ENCODE assay signal across 8 cellular contexts in genomic region chr5:10627185-10628115, GRCh38.
DNase-seq lines count a peak whose midpoint lies in the region; ATAC-seq lines count a peak whose summit lies in the region.

No MANE protein-coding gene starts in this region.

- peak overlapping the region; percentile 84 for H3K27ac Mint-ChIP-seq in activated CD4-positive, alpha-beta T cell treated with anti-CD3 and anti-CD28 coated beads, Interleukin-2, amount 10 ng/mL, durations not matched to agents 24 days and 14 days

- intact Hi-C loops in activated CD4-positive, alpha-beta T cell treated with anti-CD3 and anti-CD28 coated beads, Interleukin-2, amount 10 ng/mL, durations not matched to agents 24 days and 14 days (cut with micrococcal nuclease), result loop anchor here (1.0 kb wide), 3 partner anchors 32 to 343 kb away; no protein-coding TSS in a partner anchor

- peaks cover 16% of the 10 kb centered on the region for H3K36me3 Mint-ChIP-seq in activated CD4-positive, alpha-beta T cell treated with anti-CD3 and anti-CD28 coated beads, Interleukin-2, amount 10 ng/mL, durations not matched to agents 24 days and 14 days (ENCODE audit: low read depth)

- ATAC-seq in HG03457 (IDR thresholded peaks at IDR 0.05; ENCODE audit: unreplicated experiment), result peak; percentile 44

- DNase-seq in C1 segment of cervical spinal cord (lab: John Stamatoyannopoulos, UW), result peak; percentile 6 to 89 (median 76)
- DNase-seq in GM19240 (ENCODE audit: insufficient read length, low spot score), result peak; percentile 62
- DNase-seq in NCI-H510A treated with DMSO at 0.1 percent for 48 hours (lab: John Stamatoyannopoulos, UW), result peak; percentile 99
- peak; percentile 94 for DNase-seq in activated CD4-positive, alpha-beta T cell treated with anti-CD3 and anti-CD28 coated beads, Interleukin-2, amount 10 ng/mL, durations not matched to agents 24 days and 14 days
- DNase-seq in dedifferentiated amniotic fluid mesenchymal stem cell (ENCODE audit: extremely low spot score), result peak; percentile 95
- peak; percentile 99 for DNase-seq in left kidney (ENCODE audit: low read depth, low spot score)
- peak; percentile 76 to 84 for DNase-seq in stimulated activated CD4-positive, alpha-beta T cell treated with anti-CD3 and anti-CD28 coated beads, Interleukin-2, amount 100 ng/mL, for 24 hours

- peaks cover 5% of the 10 kb centered on the region for H3K9me3 Mint-ChIP-seq in activated CD4-positive, alpha-beta T cell treated with anti-CD3 and anti-CD28 coated beads, Interleukin-2, amount 10 ng/mL, durations not matched to agents 24 days and 14 days

- peak overlapping the region; percentile 83 for H3K4me3 Mint-ChIP-seq in activated CD4-positive, alpha-beta T cell treated with anti-CD3 and anti-CD28 coated beads, Interleukin-2, amount 10 ng/mL, durations not matched to agents 24 days and 14 days

- H3K4me1 Mint-ChIP-seq in activated CD4-positive, alpha-beta T cell treated with anti-CD3 and anti-CD28 coated beads, Interleukin-2, amount 10 ng/mL, durations not matched to agents 24 days and 14 days, result peaks cover 57% of the 10 kb centered on the region

- H3K27me3 Mint-ChIP-seq in activated CD4-positive, alpha-beta T cell treated with anti-CD3 and anti-CD28 coated beads, Interleukin-2, amount 10 ng/mL, durations not matched to agents 24 days and 14 days, result no peaks in the 10 kb centered on the region

Comparison
In these comparisons a context has a peak if more than half of its experiments do, and no peak if none do; other contexts are left out.
1. Peak in every context shown above with its lines: DNase-seq and ATAC-seq.